Comparison of ENCODE assay signal across 17 cellular contexts in the genomic region with DNA sequence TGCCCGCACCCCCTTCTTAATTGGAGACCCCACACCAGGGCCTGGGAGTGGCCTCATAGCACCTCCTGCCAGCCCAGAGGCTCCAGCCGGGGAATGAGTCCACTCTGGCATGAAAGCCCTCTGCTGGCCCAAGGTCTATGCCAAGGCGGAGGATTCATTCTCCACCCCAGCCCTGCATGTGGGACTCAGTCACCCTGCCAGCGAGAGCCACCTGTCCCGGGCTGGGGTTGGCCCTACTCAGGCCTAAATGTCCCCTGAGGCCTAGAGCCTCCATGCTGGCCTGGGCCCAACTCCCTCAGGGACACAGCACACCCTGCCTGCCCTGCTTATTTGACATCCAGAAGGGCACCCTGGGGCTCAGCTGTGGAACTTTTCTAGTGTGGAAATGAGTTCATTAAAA. TPM values are rescaled to one million over a fixed set of nuclear protein-coding genes. Genes with fewer than 3 reads are reported as not detected.
DNase-seq lines count a peak whose midpoint lies in the region; ATAC-seq and TF ChIP-seq lines count a peak whose summit lies in the region.
"Had no signal": no experiment of that assay in that cellular context is flagged by ENCODE, and none has a peak within 500 bp of the region (broad histone marks: within the 10 kb centered on the region; RNA-seq: fewer than 3 reads in every experiment).

No MANE protein-coding gene starts in this region.

- peaks cover 19% of the 10 kb centered on the region for H4K20me1 ChIP-seq in SK-N-SH (ENCODE audit: insufficient read depth)

- 68% methylated on average over 4 of the region's 5 CpGs for WGBS in SK-N-SH (ENCODE audit: low lambda C conversion rate)

- H3K9me3 Mint-ChIP-seq in activated T-cell treated with anti-CD3 and anti-CD28 coated beads, Interleukin-2, amount 50 U/mL, for 4 hours: no peaks in the 10 kb centered on the region
- no peaks in the 10 kb centered on the region for H3K9me3 Mint-ChIP-seq in activated CD8-positive, alpha-beta T cell treated with anti-CD3 and anti-CD28 coated beads, Interleukin-2, amount 10 ng/mL, durations not matched to agents 7 days and 5 days (ENCODE audit: insufficient read depth)
- no peaks in the 10 kb centered on the region for H3K9me3 Mint-ChIP-seq in immature natural killer cell
- no peaks in the 10 kb centered on the region for H3K9me3 Mint-ChIP-seq in stimulated activated effector memory CD8-positive, alpha-beta T cell treated with anti-CD3 and anti-CD28 coated beads, Interleukin-12 subunit alpha, Interleukin-12 subunit beta, amount 100 ng/mL, for 72 hours

- H3K36me3 ChIP-seq in SK-N-SH (replicated peaks in 1 of 2; ENCODE audit: control insufficient read depth in 1 of 2, insufficient read depth in 2 of 2, low read length in 1 of 2): no peaks in the 10 kb centered on the region

- no peaks in the 10 kb centered on the region for H3K36me3 Mint-ChIP-seq in activated T-cell treated with anti-CD3 and anti-CD28 coated beads, Interleukin-2, amount 50 U/mL, for 4 hours (ENCODE audit: insufficient read depth)
- H3K36me3 Mint-ChIP-seq in activated CD8-positive, alpha-beta T cell treated with anti-CD3 and anti-CD28 coated beads, Interleukin-2, amount 10 ng/mL, durations not matched to agents 7 days and 5 days (ENCODE audit: low read depth): peaks cover 20% of the 10 kb centered on the region
- no peaks in the 10 kb centered on the region for H3K36me3 Mint-ChIP-seq in immature natural killer cell
- peaks cover 29% of the 10 kb centered on the region for H3K36me3 Mint-ChIP-seq in stimulated activated effector memory CD8-positive, alpha-beta T cell treated with anti-CD3 and anti-CD28 coated beads, Interleukin-12 subunit alpha, Interleukin-12 subunit beta, amount 100 ng/mL, for 72 hours

- H2AFZ ChIP-seq in SK-N-SH (ENCODE audit: low read depth): no peak overlapping the region
- H2AFZ ChIP-seq: GM23248 had no signal

- no peaks in the 10 kb centered on the region for H3K9me2 ChIP-seq in SK-N-SH

- H3K4me1 Mint-ChIP-seq in activated T-cell treated with anti-CD3 and anti-CD28 coated beads, Interleukin-2, amount 50 U/mL, for 4 hours (ENCODE audit: low read depth): peaks cover 54% of the 10 kb centered on the region
- H3K4me1 Mint-ChIP-seq in activated CD8-positive, alpha-beta T cell treated with anti-CD3 and anti-CD28 coated beads, Interleukin-2, amount 10 ng/mL, durations not matched to agents 7 days and 5 days (ENCODE audit: low read depth): peaks cover 57% of the 10 kb centered on the region
- peaks cover 31 to 32% of the 10 kb centered on the region in 2 donors for H3K4me1 Mint-ChIP-seq in immature natural killer cell
- peaks cover 51% of the 10 kb centered on the region for H3K4me1 Mint-ChIP-seq in stimulated activated effector memory CD8-positive, alpha-beta T cell treated with anti-CD3 and anti-CD28 coated beads, Interleukin-12 subunit alpha, Interleukin-12 subunit beta, amount 100 ng/mL, for 72 hours

- H3K4me1 ChIP-seq in SK-N-SH (ENCODE audit: control insufficient read depth in 1 of 2, insufficient read depth in 2 of 2, low read depth in 1 of 2, low read length in 1 of 2): peaks cover 7 to 10% of the 10 kb centered on the region in 2 experiments; a peak in 3 of 4 replicates

- no peak for DNase-seq in activated T-cell treated with anti-CD3 and anti-CD28 coated beads, Interleukin-2, amount 50 U/mL, for 4 hours
- DNase-seq in activated T-cell treated with anti-CD3 and anti-CD28 coated beads, Interleukin-2, amount 50 U/mL, for 48 hours: no peak
- no peak for DNase-seq in activated CD8-positive, alpha-beta T cell treated with anti-CD3 and anti-CD28 coated beads, Interleukin-2, amount 10 ng/mL, durations not matched to agents 7 days and 5 days
- DNase-seq in immature natural killer cell: no peak
- DNase-seq in stimulated activated effector memory CD8-positive, alpha-beta T cell treated with anti-CD3 and anti-CD28 coated beads, Interleukin-12 subunit alpha, Interleukin-12 subunit beta, amount 100 ng/mL, for 72 hours (ENCODE audit: low spot score in 2 of 2): no peak
- DNase-seq in SK-N-SH: no peak
- DNase-seq: central memory CD4-positive, alpha-beta T cell; GM23248; NCI-H187 treated with DMSO at 0.1 percent for 48 hours; occipital lobe; SIG-M5; stimulated activated CD4-positive, alpha-beta T cell treated with anti-CD3 and anti-CD28 coated beads, Interleukin-15, amount 100 ng/mL, for 24 hours; WERI-Rb-1 had no signal

- peak overlapping the region; percentile 85 for H3K27ac Mint-ChIP-seq in activated CD8-positive, alpha-beta T cell treated with anti-CD3 and anti-CD28 coated beads, Interleukin-2, amount 10 ng/mL, durations not matched to agents 7 days and 5 days
- H3K27ac Mint-ChIP-seq in immature natural killer cell: peak overlapping the region in 2 of 6 donors; percentile 20 to 62
- peak overlapping the region; percentile 89 for H3K27ac Mint-ChIP-seq in stimulated activated effector memory CD8-positive, alpha-beta T cell treated with anti-CD3 and anti-CD28 coated beads, Interleukin-12 subunit alpha, Interleukin-12 subunit beta, amount 100 ng/mL, for 72 hours

- H3K4me2 ChIP-seq in SK-N-SH: no peak overlapping the region

- H3K4me3 Mint-ChIP-seq in activated T-cell treated with anti-CD3 and anti-CD28 coated beads, Interleukin-2, amount 50 U/mL, for 4 hours: peak overlapping the region; percentile 76
- H3K4me3 Mint-ChIP-seq in activated CD8-positive, alpha-beta T cell treated with anti-CD3 and anti-CD28 coated beads, Interleukin-2, amount 10 ng/mL, durations not matched to agents 7 days and 5 days: peak overlapping the region; percentile 65
- peak overlapping the region; percentile 60 to 84 (median 71) for H3K4me3 Mint-ChIP-seq in immature natural killer cell
- peak overlapping the region; percentile 63 for H3K4me3 Mint-ChIP-seq in stimulated activated effector memory CD8-positive, alpha-beta T cell treated with anti-CD3 and anti-CD28 coated beads, Interleukin-12 subunit alpha, Interleukin-12 subunit beta, amount 100 ng/mL, for 72 hours

- H3K4me3 ChIP-seq in SK-N-SH (ENCODE audit: low read depth in 2 of 2, low read length in 1 of 2): no peak overlapping the region
- H3K4me3 ChIP-seq: GM23248 had no signal

- no peak overlapping the region for H3K27ac ChIP-seq in SK-N-SH (ENCODE audit: low read depth in 2 of 2, low read length in 1 of 2)
- H3K27ac ChIP-seq: GM23248, HL-60, WERI-Rb-1 had no signal

- TF ChIP-seq CTCF in SK-N-SH (IDR thresholded peaks at IDR 0.05): no peak

- POLR2A ChIA-PET in activated CD8-positive, alpha-beta T cell treated with anti-CD3 and anti-CD28 coated beads, Interleukin-2, amount 10 ng/mL, durations not matched to agents 7 days and 5 days (lab: Charles Lee): interaction anchor here (0.7 kb wide), 1 partner anchor 145 kb away, joined by 3 read pairs; no protein-coding TSS in a partner anchor
- POLR2A ChIA-PET in SK-N-SH (lab: Yijun Ruan, JAX): no interaction called here

- no peak for TF ChIP-seq EP300 in SK-N-SH (IDR thresholded peaks at IDR 0.05; ENCODE audit: borderline replicate concordance in 1 of 2, low read depth in 1 of 2, low read length in 1 of 2)

- H3K79me2 ChIP-seq in SK-N-SH (ENCODE audit: insufficient read depth): peaks cover 35% of the 10 kb centered on the region

- ATAC-seq in activated T-cell treated with anti-CD3 and anti-CD28 coated beads, Interleukin-2, amount 50 U/mL, for 4 hours: no peak
- no peak for ATAC-seq in activated CD8-positive, alpha-beta T cell treated with anti-CD3 and anti-CD28 coated beads, Interleukin-2, amount 10 ng/mL, durations not matched to agents 7 days and 5 days
- no peak for ATAC-seq in stimulated activated effector memory CD8-positive, alpha-beta T cell treated with anti-CD3 and anti-CD28 coated beads, Interleukin-12 subunit alpha, Interleukin-12 subunit beta, amount 100 ng/mL, for 72 hours
- ATAC-seq in HG03342 (IDR thresholded peaks at IDR 0.05; ENCODE audit: unreplicated experiment) (no peak), GM21576 (IDR thresholded peaks at IDR 0.05; ENCODE audit: unreplicated experiment) (no peak)
- ATAC-seq: left lobe of liver had no signal

- no peaks in the 10 kb centered on the region for H3K27me3 Mint-ChIP-seq in activated T-cell treated with anti-CD3 and anti-CD28 coated beads, Interleukin-2, amount 50 U/mL, for 4 hours (ENCODE audit: low read depth)
- H3K27me3 Mint-ChIP-seq in activated CD8-positive, alpha-beta T cell treated with anti-CD3 and anti-CD28 coated beads, Interleukin-2, amount 10 ng/mL, durations not matched to agents 7 days and 5 days (ENCODE audit: low read depth): no peaks in the 10 kb centered on the region
- peaks cover 14 to 18% (median 16%) of the 10 kb centered on the region in 3 donors for H3K27me3 Mint-ChIP-seq in immature natural killer cell (ENCODE audit: low read depth in 3 of 3)

- H3K9me3 ChIP-seq in SK-N-SH: no peaks in the 10 kb centered on the region

- no peaks in the 10 kb centered on the region for H3K27me3 ChIP-seq in SK-N-SH (ENCODE audit: insufficient read depth)

- no peaks in the 10 kb centered on the region for H3F3A ChIP-seq in SK-N-SH (replicated peaks; ENCODE audit: insufficient read depth)

- no peak overlapping the region for H3K9ac ChIP-seq in SK-N-SH
- H3K9ac ChIP-seq: GM23248 had no signal

- CTCF ChIA-PET in activated CD8-positive, alpha-beta T cell treated with anti-CD3 and anti-CD28 coated beads, Interleukin-2, amount 10 ng/mL, durations not matched to agents 7 days and 5 days (lab: Charles Lee): interaction anchor here (0.7 to 7.5 kb wide), 32 partner anchors 8 to 336 kb away, joined by 3 to 100 read pairs (median 5); no protein-coding TSS in a partner anchor
- CTCF ChIA-PET in SK-N-SH (lab: Yijun Ruan, JAX): interaction anchor here (0.6 to 9.9 kb wide), 53 partner anchors 11 to 512 kb away, joined by 3 to 78 read pairs (median 5); no protein-coding TSS in a partner anchor

- no peak for TF ChIP-seq RAD21 in SK-N-SH (IDR thresholded peaks at IDR 0.05; ENCODE audit: low read length)

TF ChIP-seq in SK-N-SH, 30 proteins besides CTCF, POLR2A, EP300 and RAD21 (continues in another document):
- TF ChIP-seq CHD2 (IDR thresholded peaks at IDR 0.05; ENCODE audit: low read length, partially characterized antibody) (no peak), USF1 (IDR thresholded peaks at IDR 0.05; ENCODE audit: borderline replicate concordance, low read depth) (no peak), TAF1 (IDR thresholded peaks at IDR 0.05; ENCODE audit: borderline replicate concordance, low read depth, low read length) (no peak)

RNA-seq across cellular contexts. Expression of gene RAPGEF1, which starts 1.0 kb away (rescaled TPM):
- total RNA-seq in activated T-cell treated with anti-CD3 and anti-CD28 coated beads, Interleukin-2, amount 50 U/mL, for 4 hours: 100 to 1,000 TPM; 106 to 120 (median 111) TPM
- 100 to 1,000 TPM; 128 TPM for total RNA-seq in activated CD8-positive, alpha-beta T cell treated with anti-CD3 and anti-CD28 coated beads, Interleukin-2, amount 10 ng/mL, durations not matched to agents 7 days and 5 days
- 10 to 100 TPM in 1 of 3 donors, 1 to 10 TPM in 2; 1.2 to 15.8 (median 7.4) TPM for polyA plus RNA-seq in immature natural killer cell
- polyA plus RNA-seq in SK-N-SH (2012; rRNA removed): 26.2 and 27.0 TPM in 2 replicates
- polyA plus RNA-seq in SK-N-SH (2012; cell fraction: cytosol; rRNA removed): 16.1 and 21.6 TPM in 2 replicates
- polyA plus RNA-seq in SK-N-SH (2012; cell fraction: nucleus; rRNA removed): 28.8 and 31.1 TPM in 2 replicates
